18 cellular contexts compared by ENCODE assay signal in genomic region chr9:33439731-33440130, GRCh38. TPM values are rescaled to one million over a fixed set of nuclear protein-coding genes. Genes with fewer than 3 reads are reported as not detected.
DNase-seq lines count a peak whose midpoint lies in the region; ATAC-seq and TF ChIP-seq lines count a peak whose summit lies in the region.
"Had no signal": no experiment of that assay in that cellular context is flagged by ENCODE, and none has a peak within 500 bp of the region (broad histone marks: within the 10 kb centered on the region; RNA-seq: fewer than 3 reads in every experiment).

No MANE protein-coding gene starts in this region.

- no peak overlapping the region for H3K4me3 ChIP-seq in BLaER1 treated with 17β-estradiol and CSF1 and Interleukin-3, amounts not matched to agents 10 nM and 100 nM
- H3K4me3 ChIP-seq in PC-9 (no peak overlapping the region), osteoblast (ENCODE audit: insufficient read depth, low read length) (no peak overlapping the region), uterus (no peak overlapping the region)
- H3K4me3 ChIP-seq: smooth muscle cell had no signal

- H4K20me1 ChIP-seq in BLaER1 treated with 17β-estradiol and CSF1 and Interleukin-3, amounts not matched to agents 10 nM and 100 nM, result no peaks in the 10 kb centered on the region
- H4K20me1 ChIP-seq in PC-9 (ENCODE audit: insufficient read depth), result no peaks in the 10 kb centered on the region
- no peaks in the 10 kb centered on the region for H4K20me1 ChIP-seq in osteoblast (ENCODE audit: insufficient read depth, low read length)

- peaks cover 41% of the 10 kb centered on the region for H3K4me1 Mint-ChIP-seq in endothelial cell (ENCODE audit: unreplicated experiment)

- peaks cover 0 to 68% (median 33%) of the 10 kb centered on the region in 10 experiments; a peak in 14 of 20 replicates for H3K4me1 ChIP-seq in BLaER1 treated with 17β-estradiol and CSF1 and Interleukin-3, amounts not matched to agents 10 nM and 100 nM
- H3K4me1 ChIP-seq in PC-9 (replicated peaks; ENCODE audit: insufficient read depth) (peaks cover 65% of the 10 kb centered on the region), osteoblast (ENCODE audit: insufficient read depth, low read length) (no peaks in the 10 kb centered on the region), uterus (no peaks in the 10 kb centered on the region)

- no TSS peak for BruUV-seq in PC-9 (replicated peaks; lab: Mats Ljungman, UMichigan)

- no peaks in the 10 kb centered on the region for H3K36me3 ChIP-seq in BLaER1 treated with 17β-estradiol and CSF1 and Interleukin-3, amounts not matched to agents 10 nM and 100 nM
- no peaks in the 10 kb centered on the region for H3K36me3 ChIP-seq in PC-9 (ENCODE audit: low read depth)
- no peaks in the 10 kb centered on the region for H3K36me3 ChIP-seq in osteoblast (ENCODE audit: insufficient read depth, low read length)
- no peaks in the 10 kb centered on the region for H3K36me3 ChIP-seq in uterus

- no peak overlapping the region for H3K27ac ChIP-seq in BLaER1 treated with 17β-estradiol and CSF1 and Interleukin-3, amounts not matched to agents 10 nM and 100 nM
- H3K27ac ChIP-seq in PC-9, result peak overlapping the region; percentile 44; the same call in 1 of the 2 replicates
- H3K27ac ChIP-seq in osteoblast (ENCODE audit: low read depth, low read length), result no peak overlapping the region
- H3K27ac ChIP-seq in uterus, result no peak overlapping the region

- peak; percentile 60 to 74 for DNase-seq in PC-9
- no peak for DNase-seq in endothelial cell (ENCODE audit: low spot score)
- peak; percentile 92 for DNase-seq in osteoblast (ENCODE audit: insufficient read length, low spot score, missing footprints)
- DNase-seq in DMS 273 treated with DMSO at 0.1 percent for 48 hours (lab: John Stamatoyannopoulos, UW), result no peak
- DNase-seq in uterus, result no peak
- DNase-seq: activated naive CD8-positive, alpha-beta T cell treated with anti-CD3 and anti-CD28 coated beads, Interleukin-2, amount 10 ng/mL, durations not matched to agents 7 days and 5 days; CD8-positive, alpha-beta T cell; DMS79 treated with DMSO at 0.1 percent for 48 hours; left cardiac atrium; NCI-H146; stimulated activated CD4-positive, alpha-beta T cell treated with anti-CD3 and anti-CD28 coated beads, Interleukin-4, amount 100 ng/mL, for 24 hours had no signal

- CTCF ChIA-PET in PC-9 (lab: Charles Lee), result interaction anchor here (1.0 kb wide), 1 partner anchor 13 kb away, joined by 5 read pairs; no protein-coding TSS in a partner anchor

- no peaks in the 10 kb centered on the region for H3K9me3 ChIP-seq in BLaER1 treated with 17β-estradiol and CSF1 and Interleukin-3, amounts not matched to agents 10 nM and 100 nM (replicated peaks in 1 of 11)
- H3K9me3 ChIP-seq in PC-9 (ENCODE audit: insufficient read depth, low read depth) (no peaks in the 10 kb centered on the region), osteoblast (ENCODE audit: low read depth, low read length) (no peaks in the 10 kb centered on the region), uterus (no peaks in the 10 kb centered on the region)

- H3K79me2 ChIP-seq in PC-9 (ENCODE audit: low read depth) (no peaks in the 10 kb centered on the region), osteoblast (ENCODE audit: insufficient read depth, low read length) (no peaks in the 10 kb centered on the region)

- H3K9ac ChIP-seq in BLaER1 treated with 17β-estradiol and CSF1 and Interleukin-3, amounts not matched to agents 10 nM and 100 nM, result no peak overlapping the region

- no peak for TF ChIP-seq POLR2A in uterus (IDR thresholded peaks at IDR 0.05)

- H3K9me3 Mint-ChIP-seq in endothelial cell (ENCODE audit: unreplicated experiment), result no peaks in the 10 kb centered on the region
- H3K9me3 Mint-ChIP-seq: activated naive CD8-positive, alpha-beta T cell treated with anti-CD3 and anti-CD28 coated beads, Interleukin-2, amount 10 ng/mL, durations not matched to agents 7 days and 5 days; CD8-positive, alpha-beta T cell had no signal

- no peak overlapping the region for H3K4me3 Mint-ChIP-seq in endothelial cell (ENCODE audit: unreplicated experiment)
- H3K4me3 Mint-ChIP-seq: activated naive CD8-positive, alpha-beta T cell treated with anti-CD3 and anti-CD28 coated beads, Interleukin-2, amount 10 ng/mL, durations not matched to agents 7 days and 5 days; brain; CD8-positive, alpha-beta T cell had no signal

- no peaks in the 10 kb centered on the region for H3K27me3 ChIP-seq in BLaER1 treated with 17β-estradiol and CSF1 and Interleukin-3, amounts not matched to agents 10 nM and 100 nM
- H3K27me3 ChIP-seq in PC-9 (ENCODE audit: insufficient read depth, low read depth) (no peaks in the 10 kb centered on the region), osteoblast (ENCODE audit: insufficient read depth, low read length) (peaks cover 36% of the 10 kb centered on the region), uterus (no peaks in the 10 kb centered on the region)

- H2AFZ ChIP-seq in PC-9 (no peak overlapping the region), osteoblast (ENCODE audit: low read length) (no peak overlapping the region)

- H3K36me3 Mint-ChIP-seq in endothelial cell (ENCODE audit: low read depth, unreplicated experiment), result no peaks in the 10 kb centered on the region
- H3K36me3 Mint-ChIP-seq: activated naive CD8-positive, alpha-beta T cell treated with anti-CD3 and anti-CD28 coated beads, Interleukin-2, amount 10 ng/mL, durations not matched to agents 7 days and 5 days; brain had no signal

- H3K27me3 Mint-ChIP-seq in endothelial cell (ENCODE audit: unreplicated experiment), result peaks cover 9% of the 10 kb centered on the region
- H3K27me3 Mint-ChIP-seq: activated naive CD8-positive, alpha-beta T cell treated with anti-CD3 and anti-CD28 coated beads, Interleukin-2, amount 10 ng/mL, durations not matched to agents 7 days and 5 days had no signal

- no peaks in the 10 kb centered on the region for H3K9me2 ChIP-seq in PC-9 (ENCODE audit: insufficient read depth)

- no peak for ATAC-seq in HG03097 (IDR thresholded peaks at IDR 0.05; ENCODE audit: low FRiP score, unreplicated experiment)
- no peak for ATAC-seq in HG03354 (IDR thresholded peaks at IDR 0.05; ENCODE audit: poor library complexity, severe bottlenecking, unreplicated experiment)
- ATAC-seq: activated CD4-positive, CD25-positive, alpha-beta regulatory T cell treated with anti-CD3 and anti-CD28 coated beads, Interleukin-2, amount 50 U/mL, for 24 hours; CD8-positive, alpha-beta T cell; left cardiac atrium had no signal

- H3K27ac Mint-ChIP-seq in endothelial cell (ENCODE audit: unreplicated experiment), result peak overlapping the region; percentile 9
- H3K27ac Mint-ChIP-seq: activated naive CD8-positive, alpha-beta T cell treated with anti-CD3 and anti-CD28 coated beads, Interleukin-2, amount 10 ng/mL, durations not matched to agents 7 days and 5 days; brain had no signal

- TF ChIP-seq CTCF in PC-9 (conservative IDR thresholded peaks at IDR 0.05), result no peak
- no peak for TF ChIP-seq CTCF in endothelial cell (IDR thresholded peaks at IDR 0.05; ENCODE audit: unreplicated experiment)
- no peak for TF ChIP-seq CTCF in osteoblast (IDR thresholded peaks at IDR 0.05; ENCODE audit: extremely low read depth, low read depth, low read length)
- TF ChIP-seq CTCF in uterus (IDR thresholded peaks at IDR 0.05), result no peak

- POLR2A ChIA-PET in PC-9 (lab: Charles Lee; ENCODE audit: unreplicated experiment), result interaction anchor here (0.6 kb wide), 1 partner anchor 89 kb away, joined by 4 read pairs; no protein-coding TSS in a partner anchor

- intact Hi-C loops in PC-9 (cut with micrococcal nuclease; ENCODE audit: unreplicated experiment) (no loop called here), uterus (cut with DNase I; ENCODE audit: low total_unique reads) (no loop called here)

- peak overlapping the region in 8 of 11 experiments; percentile 17 to 68 (median 36); a peak in 15 of 22 replicates for H3K4me2 ChIP-seq in BLaER1 treated with 17β-estradiol and CSF1 and Interleukin-3, amounts not matched to agents 10 nM and 100 nM
- H3K4me2 ChIP-seq in PC-9 (peak overlapping the region; percentile 57), osteoblast (ENCODE audit: insufficient read depth, low read length) (no peak overlapping the region)
- H3K4me2 ChIP-seq: smooth muscle cell had no signal

- H3F3A ChIP-seq in PC-9 (ENCODE audit: insufficient read depth, low read depth), result peaks cover 15% of the 10 kb centered on the region; the same call in 1 of the 2 replicates

RNA-seq across cellular contexts. Expression of gene AQP3, which starts 7.7 kb away (rescaled TPM):
- total RNA-seq in PC-9 (2021) (9.9 and 15.3 TPM in 2 replicates), endothelial cell (ENCODE audit: unreplicated experiment) (6.0 TPM), osteoblast (0.72 and 0.88 TPM in 2 replicates), uterus (10 to 100 TPM in 1 of 4 donors, 1 to 10 TPM in 2, not detected in 1; 2.8 to 14.4 (median 5.8) TPM)

RNA-seq across cellular contexts. Expression of gene NOL6, which starts 34.0 kb away (rescaled TPM):
- total RNA-seq in PC-9 (2021), result 15.5 and 16.2 TPM in 2 replicates
- total RNA-seq in endothelial cell (ENCODE audit: unreplicated experiment), result 22.6 TPM
- total RNA-seq in osteoblast, result 18.6 and 23.5 TPM in 2 replicates
- 10 to 100 TPM in 2 of 4 donors, 1 to 10 TPM in 2; 7.9 to 35.4 (median 15.8) TPM for total RNA-seq in uterus

RNA-seq across cellular contexts. Expression of gene AQP7, which starts 37.4 kb away (rescaled TPM):
- total RNA-seq in PC-9 (2021) (0.59 TPM in 1 of 2 replicates, not detected in the other), endothelial cell (ENCODE audit: unreplicated experiment) (0.64 TPM), osteoblast (0.59 TPM in 1 of 2 replicates, not detected in the other), uterus (1 to 10 TPM in 3 of 4 donors, not detected in 1; 1.3 to 4.6 (median 2.1) TPM)
- total RNA-seq: activated naive CD8-positive, alpha-beta T cell treated with anti-CD3 and anti-CD28 coated beads, Interleukin-2, amount 10 ng/mL, durations not matched to agents 7 days and 5 days; CD8-positive, alpha-beta T cell; pulmonary artery endothelial cell had no signal

Comparison
In these comparisons a context has a peak if more than half of its experiments do, and no peak if none do; other contexts are left out.
1. DNase-seq: peak in PC-9 (2 of 2) and osteoblast (single experiment); none in endothelial cell (single experiment), DMS 273 treated with DMSO at 0.1 percent for 48 hours (single experiment) and uterus (0 of 2).